Comparison of ENCODE assay signal across 8 cellular contexts in the genomic region with DNA sequence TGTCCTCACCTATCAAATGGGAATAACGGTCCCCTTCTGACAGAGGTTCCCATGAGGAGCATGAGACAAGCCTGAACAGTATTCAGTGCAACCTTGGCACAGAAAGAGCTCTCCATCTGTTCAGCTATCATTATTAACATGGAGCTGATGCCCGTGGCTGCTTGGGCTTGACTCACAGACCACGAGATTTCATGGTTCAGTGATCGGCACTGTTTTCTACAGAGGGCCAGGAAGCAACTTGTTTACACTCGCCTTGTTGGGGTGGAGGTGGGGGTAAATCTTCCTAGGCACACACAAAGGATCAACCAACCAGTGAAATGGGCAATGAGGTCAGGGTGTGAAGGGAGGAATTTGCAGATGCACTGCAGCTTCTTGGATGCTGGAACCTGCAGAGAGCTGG.
A peak's percentile ranks its signal among the peaks of the same experiment; 100 is the strongest.
DNase-seq lines count a peak whose midpoint lies in the region; ATAC-seq and TF ChIP-seq lines count a peak whose summit lies in the region.

No MANE protein-coding gene starts in this region.

- H3K27ac ChIP-seq in BLaER1 treated with 17β-estradiol and CSF1 and Interleukin-3, amounts not matched to agents 10 nM and 100 nM, result peak overlapping the region; percentile 30 to 81 (median 77); a peak in 21 of 22 replicates
- peak overlapping the region; percentile 14; the same call in 1 of the 2 replicates for H3K27ac ChIP-seq in VCaP

- H3K9me3 ChIP-seq in BLaER1 treated with 17β-estradiol and CSF1 and Interleukin-3, amounts not matched to agents 10 nM and 100 nM (replicated peaks in 1 of 11), result peaks cover 13 to 27% (median 22%) of the 10 kb centered on the region in 11 experiments; a peak in 20 of 22 replicates

- no peaks in the 10 kb centered on the region for H4K20me1 ChIP-seq in BLaER1 treated with 17β-estradiol and CSF1 and Interleukin-3, amounts not matched to agents 10 nM and 100 nM

- H3K4me1 ChIP-seq in BLaER1 treated with 17β-estradiol and CSF1 and Interleukin-3, amounts not matched to agents 10 nM and 100 nM, result peaks cover 36 to 48% (median 43%) of the 10 kb centered on the region in 10 experiments

- H3K36me3 ChIP-seq in BLaER1 treated with 17β-estradiol and CSF1 and Interleukin-3, amounts not matched to agents 10 nM and 100 nM, result peaks cover 0 to 41% (median 32%) of the 10 kb centered on the region in 11 experiments; a peak in 15 of 22 replicates

- H3K9ac ChIP-seq in BLaER1 treated with 17β-estradiol and CSF1 and Interleukin-3, amounts not matched to agents 10 nM and 100 nM, result peak overlapping the region in 7 of 11 experiments; percentile 40 to 64 (median 57); a peak in 14 of 22 replicates

- no peak for DNase-seq in NCI-H146 (lab: John Stamatoyannopoulos, UW)
- DNase-seq in SW 1271 (lab: John Stamatoyannopoulos, UW), result no peak
- no peak for DNase-seq in activated CD4-positive, alpha-beta T cell treated with anti-CD3 and anti-CD28 coated beads, Interleukin-2, amount 50 U/mL, for 4 hours
- no peak for DNase-seq in OCI-M2 (lab: John Stamatoyannopoulos, UW; ENCODE audit: unreplicated experiment)

- ATAC-seq in GM19438 (IDR thresholded peaks at IDR 0.05; ENCODE audit: low read depth, unreplicated experiment), result peak; percentile 80
- peak; percentile 89 for ATAC-seq in HG03378 (IDR thresholded peaks at IDR 0.05; ENCODE audit: unreplicated experiment)

- no peak overlapping the region; a peak in 1 of 20 replicates for H3K4me3 ChIP-seq in BLaER1 treated with 17β-estradiol and CSF1 and Interleukin-3, amounts not matched to agents 10 nM and 100 nM

- H3K27me3 ChIP-seq in BLaER1 treated with 17β-estradiol and CSF1 and Interleukin-3, amounts not matched to agents 10 nM and 100 nM, result no peaks in the 10 kb centered on the region

- TF ChIP-seq CTCF in VCaP (conservative IDR thresholded peaks at IDR 0.05), result no peak

- peak overlapping the region; percentile 66 to 88 (median 77) for H3K4me2 ChIP-seq in BLaER1 treated with 17β-estradiol and CSF1 and Interleukin-3, amounts not matched to agents 10 nM and 100 nM
